In the genomic region with DNA sequence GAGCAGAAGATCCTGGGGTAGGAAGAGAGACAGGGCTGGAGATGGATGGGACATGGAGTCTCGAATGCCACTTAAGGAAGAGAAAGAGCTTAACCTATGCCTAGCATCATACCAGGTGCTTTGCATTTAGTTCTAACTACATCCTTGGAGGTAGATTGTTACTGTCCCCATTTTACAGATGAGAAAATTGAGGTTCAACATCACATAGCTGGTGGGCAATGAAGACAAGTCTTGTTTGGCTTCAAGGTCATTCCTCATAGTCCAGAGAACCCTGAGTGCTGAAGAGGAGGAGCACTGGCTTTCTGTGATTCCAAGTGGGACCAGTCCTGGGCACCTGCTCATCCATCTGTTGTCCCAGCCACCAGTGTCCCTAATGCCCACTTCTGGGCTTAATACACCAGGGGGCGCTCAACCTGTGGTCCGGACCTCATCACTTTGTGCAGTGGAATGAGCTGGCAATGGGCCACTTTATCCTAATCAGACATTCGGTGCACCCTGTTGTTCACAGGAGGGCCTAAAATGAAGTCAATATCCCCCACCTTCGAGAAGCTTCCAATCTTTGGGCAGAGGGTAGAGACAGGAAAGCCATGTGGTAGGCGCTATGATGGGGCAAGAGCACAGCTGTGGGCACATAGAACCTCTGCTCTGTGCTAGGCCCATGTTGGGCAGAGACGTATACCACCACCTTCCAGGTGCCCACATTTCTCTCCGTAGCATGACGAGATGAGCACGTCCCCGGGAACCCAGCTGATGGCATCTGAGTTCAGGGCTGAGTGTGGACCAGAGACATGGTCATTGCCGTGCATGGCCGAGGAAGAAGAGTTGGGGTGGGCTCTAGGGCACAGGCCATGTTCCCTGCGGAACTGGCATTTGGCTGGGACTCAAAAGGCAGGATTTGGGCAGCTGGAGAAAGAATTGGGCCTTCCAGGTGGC, we compare ENCODE assay signal across 8 cellular contexts. TPM values are rescaled to one million over a fixed set of nuclear protein-coding genes. Genes with fewer than 3 reads are reported as not detected.
A peak's percentile ranks its signal among the peaks of the same experiment; 100 is the strongest.
DNase-seq lines count a peak whose midpoint lies in the region; ATAC-seq and TF ChIP-seq lines count a peak whose summit lies in the region.

No MANE protein-coding gene starts in this region.

- H3K4ac ChIP-seq in trophoblast cell (ENCODE audit: low read depth, low read length) = no peak overlapping the region

- H3K4me1 ChIP-seq in DOHH2 (ENCODE audit: control insufficient read depth, low read length) = peaks cover 90% of the 10 kb centered on the region
- H3K4me1 ChIP-seq in KMS-11 (ENCODE audit: low read depth, poor library complexity, severe bottlenecking) = peaks cover 56% of the 10 kb centered on the region
- H3K4me1 ChIP-seq in trophoblast cell (ENCODE audit: control insufficient read depth in 1 of 2, insufficient read depth in 2 of 2, low read length in 2 of 2) = peaks cover 7 to 9% of the 10 kb centered on the region in 2 experiments

- no peaks in the 10 kb centered on the region for H3K9me2 ChIP-seq in DOHH2 (replicated peaks; ENCODE audit: control insufficient read depth, low read length)

- H3K27me3 ChIP-seq in DOHH2 (ENCODE audit: control insufficient read depth, low read length) (no peaks in the 10 kb centered on the region), KMS-11 (ENCODE audit: insufficient read depth, low read depth) (no peaks in the 10 kb centered on the region), trophoblast cell (ENCODE audit: insufficient read depth, low read length) (no peaks in the 10 kb centered on the region)

- ATAC-seq in effector memory CD8-positive, alpha-beta T cell (replicated peaks) = no peak
- ATAC-seq in HG02642 (IDR thresholded peaks at IDR 0.05; ENCODE audit: poor library complexity, unreplicated experiment) (no peak), HG02678 (IDR thresholded peaks at IDR 0.05; ENCODE audit: unreplicated experiment) (no peak)

- H4K91ac ChIP-seq in trophoblast cell (ENCODE audit: low read depth, low read length) = no peak overlapping the region

- H3K14ac ChIP-seq in trophoblast cell (ENCODE audit: low read length) = no peak overlapping the region

- H4K20me1 ChIP-seq in DOHH2 (ENCODE audit: control insufficient read depth, insufficient read depth, low read depth, low read length) (no peaks in the 10 kb centered on the region; the same call in 1 of the 2 replicates), KMS-11 (ENCODE audit: insufficient read depth) (no peaks in the 10 kb centered on the region)

- no peak overlapping the region for H2BK5ac ChIP-seq in trophoblast cell (ENCODE audit: low read depth, low read length, poor library complexity)

- H3K27ac ChIP-seq in DOHH2 (ENCODE audit: low read depth, low read length) (peak overlapping the region; percentile 95), KMS-11 (no peak overlapping the region), trophoblast cell (ENCODE audit: low read depth, low read length) (no peak overlapping the region)

- H2BK120ac ChIP-seq in trophoblast cell (ENCODE audit: insufficient read depth, low read length, poor library complexity) = no peak overlapping the region

- no peak overlapping the region for H3K23ac ChIP-seq in trophoblast cell (ENCODE audit: low read length)

- WGBS in trophoblast cell (ENCODE audit: extremely low coverage, insufficient coverage, insufficient read length) = no CpG with 5 or more reads among the region's 14 CpGs

- no peak overlapping the region for H2BK12ac ChIP-seq in trophoblast cell (ENCODE audit: low read length)

- no peak overlapping the region for H4K12ac ChIP-seq in trophoblast cell (ENCODE audit: low read depth, low read length)

- H3F3A ChIP-seq in DOHH2 (ENCODE audit: control insufficient read depth, insufficient read depth) = peaks cover 30% of the 10 kb centered on the region

- no peak overlapping the region for H3K18ac ChIP-seq in trophoblast cell (ENCODE audit: low read length)

- H3K9ac ChIP-seq in KMS-11 = no peak overlapping the region
- H3K9ac ChIP-seq in trophoblast cell (ENCODE audit: low read length) = peak overlapping the region; percentile 13

- TF ChIP-seq CTCF in DOHH2 (IDR thresholded peaks at IDR 0.05; ENCODE audit: low read depth, low read length, poor library complexity, severe bottlenecking) = peak; percentile 92
- TF ChIP-seq CTCF in KMS-11 (conservative IDR thresholded peaks at IDR 0.05; ENCODE audit: low read depth, low read length) = peak; percentile 67

- H3K36me3 Mint-ChIP-seq in effector memory CD8-positive, alpha-beta T cell (ENCODE audit: insufficient read depth) = peaks cover 10% of the 10 kb centered on the region

- peak overlapping the region; percentile 49; the same call in 1 of the 2 replicates for H3K4me3 ChIP-seq in DOHH2 (ENCODE audit: low read length)
- H3K4me3 ChIP-seq in KMS-11 (IDR thresholded peaks at IDR 0.05; ENCODE audit: insufficient read depth, low read depth, low read length) = no peak overlapping the region
- no peak overlapping the region for H3K4me3 ChIP-seq in trophoblast cell (ENCODE audit: low read depth, low read length)

- no peak overlapping the region for H4K8ac ChIP-seq in trophoblast cell (ENCODE audit: low read depth, low read length)

- H3K27me3 Mint-ChIP-seq in effector memory CD8-positive, alpha-beta T cell = no peaks in the 10 kb centered on the region

- no peak overlapping the region for H2AK5ac ChIP-seq in trophoblast cell (ENCODE audit: low read length)

- peak overlapping the region; percentile 81 for H3K27ac Mint-ChIP-seq in effector memory CD8-positive, alpha-beta T cell

- DNase-seq in activated CD4-positive, alpha-beta T cell treated with anti-CD3 and anti-CD28 coated beads for 4 hours = peak; percentile 43 to 52
- DNase-seq in effector memory CD8-positive, alpha-beta T cell = peak; percentile 37 to 47 (median 43)
- DNase-seq in trophoblast cell (peak; percentile 48 to 77), NCI-H1417 treated with DMSO at 0.1 percent for 48 hours (lab: John Stamatoyannopoulos, UW) (no peak)

- peaks cover 7% of the 10 kb centered on the region for H3K79me2 ChIP-seq in DOHH2 (ENCODE audit: control insufficient read depth, low read length)
- H3K79me2 ChIP-seq in KMS-11 (ENCODE audit: insufficient read depth, low read depth) = no peaks in the 10 kb centered on the region
- H3K79me2 ChIP-seq in trophoblast cell (ENCODE audit: control insufficient read depth, insufficient read depth, low read length, poor library complexity) = no peaks in the 10 kb centered on the region

- no peak overlapping the region for H2AFZ ChIP-seq in KMS-11 (ENCODE audit: low read depth)
- H2AFZ ChIP-seq in trophoblast cell (ENCODE audit: insufficient read depth, low read length, poor library complexity) = no peak overlapping the region

- peak overlapping the region in 1 of 2 donors; percentile 45 for H3K4me3 Mint-ChIP-seq in effector memory CD8-positive, alpha-beta T cell

- H3K9me3 ChIP-seq in DOHH2 (ENCODE audit: control insufficient read depth, insufficient read depth, low read length) (no peaks in the 10 kb centered on the region), trophoblast cell (ENCODE audit: insufficient read depth, low read depth, low read length) (peaks cover 2% of the 10 kb centered on the region)

- H3K4me2 ChIP-seq in DOHH2 (ENCODE audit: low read length) (peak overlapping the region; percentile 67), KMS-11 (no peak overlapping the region; the same call in 1 of the 2 replicates), trophoblast cell (ENCODE audit: low read length) (no peak overlapping the region)

- H3K79me1 ChIP-seq in trophoblast cell (ENCODE audit: low read length) = peaks cover 2% of the 10 kb centered on the region

- H3K36me3 ChIP-seq in DOHH2 (ENCODE audit: control insufficient read depth, low read length) (peaks cover 7% of the 10 kb centered on the region), KMS-11 (ENCODE audit: insufficient read depth) (no peaks in the 10 kb centered on the region), trophoblast cell (ENCODE audit: control insufficient read depth in 1 of 2, insufficient read depth in 2 of 2, low read length in 2 of 2) (peaks cover 8 to 15% of the 10 kb centered on the region in 2 experiments)

- H3K4me1 Mint-ChIP-seq in effector memory CD8-positive, alpha-beta T cell (ENCODE audit: low read depth in 2 of 2) = peaks cover 60 to 63% of the 10 kb centered on the region in 2 donors

- no peaks in the 10 kb centered on the region for H3K9me3 Mint-ChIP-seq in effector memory CD8-positive, alpha-beta T cell

RNA-seq across cellular contexts. Expression of gene RPS6KA1, which starts 9.2 kb away (rescaled TPM):
- polyA plus RNA-seq in trophoblast cell (2013) = 45.7 and 48.1 TPM in 2 replicates
